ENCODE assay signal across 8 cellular contexts in the genomic region with DNA sequence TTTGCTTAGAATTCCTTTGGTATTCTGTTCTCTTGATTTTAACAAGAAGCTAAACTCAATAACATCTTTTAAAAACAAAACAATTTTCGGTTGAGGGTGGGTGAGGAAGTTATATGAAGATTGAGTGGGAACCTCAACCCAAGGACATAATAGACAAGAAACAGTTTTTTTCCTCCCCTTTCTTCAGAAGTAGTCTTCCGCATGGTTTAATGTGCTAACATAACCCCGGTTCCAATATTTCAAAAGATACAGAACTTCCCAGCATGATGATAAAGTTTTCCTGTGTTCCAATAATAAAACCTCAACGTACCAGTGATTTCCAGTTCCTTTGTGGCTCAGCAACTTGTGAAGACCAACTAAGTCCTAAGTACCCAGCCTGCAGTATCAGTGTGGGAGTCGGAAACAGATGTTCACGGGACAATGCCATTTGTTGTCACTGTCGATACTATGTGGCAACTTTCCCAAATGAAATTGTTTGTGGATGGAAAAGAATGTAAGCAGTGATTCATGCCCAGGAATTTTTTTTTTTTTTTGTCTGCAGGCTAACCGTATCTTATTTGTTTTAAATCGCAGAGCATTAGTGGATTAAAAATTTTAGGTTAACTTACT. TPM values are rescaled to one million over a fixed set of nuclear protein-coding genes. Genes with fewer than 3 reads are reported as not detected.
DNase-seq lines count a peak whose midpoint lies in the region; ATAC-seq, FAIRE-seq and TF ChIP-seq lines count a peak whose summit lies in the region.

No MANE protein-coding gene starts in this region.

- peak; percentile 62 for DNase-seq in GM04503 (ENCODE audit: low read depth)
- no peak for DNase-seq in SK-N-MC (ENCODE audit: low read depth, low spot score)
- peak; percentile 82 for DNase-seq in foreskin melanocyte
- peak; percentile 78 for DNase-seq in renal cortical epithelial cell (ENCODE audit: low read depth)
- no peak for DNase-seq in D721Med (ENCODE audit: insufficient read length, low spot score)
- no peak for DNase-seq in NCI-H1105 (lab: John Stamatoyannopoulos, UW)
- DNase-seq in iPS-NIHi7 (ENCODE audit: extremely low spot score) = no peak

- peak overlapping the region; percentile 55 for H3K4me3 ChIP-seq in SK-N-MC

- no peak overlapping the region for H3K9ac ChIP-seq in SK-N-MC (ENCODE audit: insufficient read length)

- no peak for FAIRE-seq in D721Med (lab: Jason Lieb, UNC)

- ATAC-seq in HG02938 (IDR thresholded peaks at IDR 0.05; ENCODE audit: unreplicated experiment) = no peak

- peak overlapping the region; percentile 56; the same call in 1 of the 2 replicates for H3K27ac ChIP-seq in SK-N-MC

- no peaks in the 10 kb centered on the region for H3K9me3 ChIP-seq in SK-N-MC (ENCODE audit: low read depth, low read length)

- no peak for TF ChIP-seq CTCF in D721Med (IDR thresholded peaks at IDR 0.05; ENCODE audit: insufficient read depth, missing control alignments)

- H3K36me3 ChIP-seq in SK-N-MC (ENCODE audit: insufficient read depth, low read length) = no peaks in the 10 kb centered on the region

RNA-seq across cellular contexts. Expression of a gene that starts 48.5 kb away (rescaled TPM):
- total RNA-seq in renal cortical epithelial cell = 0.05 TPM in 1 of 2 replicates, not detected in the other

Comparison
In these comparisons a context has a peak if more than half of its experiments do, and no peak if none do; other contexts are left out.
1. DNase-seq: peak in GM04503 (single experiment), foreskin melanocyte (single experiment) and renal cortical epithelial cell (single experiment); none in SK-N-MC (single experiment), D721Med (single experiment), NCI-H1105 (single experiment) and iPS-NIHi7 (single experiment).